ENCODE assay signal across 1 cellular context in genomic region chr20:51541189-51542032, GRCh38.
TF ChIP-seq lines count a peak whose summit lies in the region.

No MANE protein-coding gene starts in this region.

TF ChIP-seq in HepG2, 621 proteins besides CTCF, POLR2A, EP300 and RAD21 (continued from another document and continues in another):
- TF ChIP-seq HMGXB3 (CRISPR knock-in tag; IDR thresholded peaks at IDR 0.05; ENCODE audit: borderline replicate concordance), result peak; percentile 80
- TF ChIP-seq YY1 (IDR thresholded peaks at IDR 0.05; ENCODE audit: insufficient read depth, insufficient replicate concordance, low read depth, low read length), result no peak
- no peak; the same call in 1 of the 2 replicates for TF ChIP-seq ZFP1 (CRISPR knock-in tag; IDR thresholded peaks at IDR 0.05)
- peak; percentile 96 for TF ChIP-seq HIVEP1 (CRISPR knock-in tag; IDR thresholded peaks at IDR 0.05)
- TF ChIP-seq ZSCAN22 (CRISPR knock-in tag; IDR thresholded peaks at IDR 0.05), result no peak; the same call in 1 of the 2 replicates
- no peak for TF ChIP-seq GRHL1 (CRISPR knock-in tag; conservative IDR thresholded peaks at IDR 0.05)
- TF ChIP-seq TARDBP (CRISPR knock-in tag; IDR thresholded peaks at IDR 0.05), result peak; percentile 91
- TF ChIP-seq USF2 (IDR thresholded peaks at IDR 0.05; ENCODE audit: low read depth, low read length), result no peak
- TF ChIP-seq USF2 (CRISPR knock-in tag; IDR thresholded peaks at IDR 0.05; ENCODE audit: borderline replicate concordance), result no peak
- no peak for TF ChIP-seq ZNF441 (CRISPR knock-in tag; IDR thresholded peaks at IDR 0.05; ENCODE audit: borderline replicate concordance)
- TF ChIP-seq ZNF616 (CRISPR knock-in tag; IDR thresholded peaks at IDR 0.05; ENCODE audit: low read depth), result peak; percentile 23; the same call in 1 of the 2 replicates
- no peak for TF ChIP-seq ATF2 (CRISPR knock-in tag; IDR thresholded peaks at IDR 0.05)
- TF ChIP-seq MTA1 (CRISPR knock-in tag; IDR thresholded peaks at IDR 0.05; ENCODE audit: borderline replicate concordance), result 0 out of 2 replicates have a peak, but pooled peaks have one; percentile 53
- TF ChIP-seq ZSCAN29 (CRISPR knock-in tag; conservative IDR thresholded peaks at IDR 0.05), result peak; percentile 89; the same call in 1 of the 2 replicates
- TF ChIP-seq ZFY (CRISPR knock-in tag; IDR thresholded peaks at IDR 0.05), result peak; percentile 65; the same call in 1 of the 2 replicates
- TF ChIP-seq TMF1 (CRISPR knock-in tag; IDR thresholded peaks at IDR 0.05; ENCODE audit: low read depth), result peak; percentile 91; the same call in 1 of the 2 replicates
- TF ChIP-seq SRSF4 (IDR thresholded peaks at IDR 0.05; ENCODE audit: low read depth, low read length, poor library complexity, severe bottlenecking), result no peak
- TF ChIP-seq ZNF577 (CRISPR knock-in tag; IDR thresholded peaks at IDR 0.05; ENCODE audit: borderline replicate concordance, low read depth), result no peak
- peak; percentile 70 for TF ChIP-seq PITX1 (CRISPR knock-in tag; IDR thresholded peaks at IDR 0.05)
- TF ChIP-seq HDAC6 (IDR thresholded peaks at IDR 0.05; ENCODE audit: low read depth, low read length), result no peak
- no peak for TF ChIP-seq ZNF468 (CRISPR knock-in tag; IDR thresholded peaks at IDR 0.05)
- no peak for TF ChIP-seq THYN1 (CRISPR knock-in tag; IDR thresholded peaks at IDR 0.05; ENCODE audit: borderline replicate concordance, low read depth)
- peak; percentile 94; the same call in 1 of the 2 replicates for TF ChIP-seq TOPORS (CRISPR knock-in tag; IDR thresholded peaks at IDR 0.05)
- peak; percentile 25; the same call in 1 of the 2 replicates for TF ChIP-seq RBFOX2 (IDR thresholded peaks at IDR 0.05; ENCODE audit: low read depth, low read length)
- no peak for TF ChIP-seq NFIC (IDR thresholded peaks at IDR 0.05; ENCODE audit: low read length)
- no peak for TF ChIP-seq ZNF672 (CRISPR knock-in tag; IDR thresholded peaks at IDR 0.05)
- no peak for TF ChIP-seq ZNF431 (CRISPR knock-in tag; IDR thresholded peaks at IDR 0.05; ENCODE audit: borderline replicate concordance, low read depth)
- no peak for TF ChIP-seq ZNF562 (CRISPR knock-in tag; IDR thresholded peaks at IDR 0.05; ENCODE audit: borderline replicate concordance)
- TF ChIP-seq ZBTB39 (CRISPR knock-in tag; IDR thresholded peaks at IDR 0.05), result no peak
- TF ChIP-seq PHF5A (CRISPR knock-in tag; IDR thresholded peaks at IDR 0.05; ENCODE audit: low read depth, unreplicated experiment), result no peak
- TF ChIP-seq AFF4 (CRISPR knock-in tag; IDR thresholded peaks at IDR 0.05), result no peak
- TF ChIP-seq REL (CRISPR knock-in tag; conservative IDR thresholded peaks at IDR 0.05), result no peak
- no peak for TF ChIP-seq ATRX (CRISPR knock-in tag; IDR thresholded peaks at IDR 0.05; ENCODE audit: borderline replicate concordance)
- peak; percentile 72 for TF ChIP-seq ZGPAT (CRISPR knock-in tag; IDR thresholded peaks at IDR 0.05)
- TF ChIP-seq ZNF329 (CRISPR knock-in tag; IDR thresholded peaks at IDR 0.05; ENCODE audit: low read depth), result no peak
- TF ChIP-seq CREB3 (CRISPR knock-in tag; IDR thresholded peaks at IDR 0.05), result no peak
- TF ChIP-seq ZBTB46 (CRISPR knock-in tag; IDR thresholded peaks at IDR 0.05; ENCODE audit: borderline replicate concordance), result peak; percentile 42; the same call in 1 of the 2 replicates
- TF ChIP-seq CENPBD1 (CRISPR knock-in tag; IDR thresholded peaks at IDR 0.05; ENCODE audit: borderline replicate concordance, low read depth), result no peak
